In genomic region chr5:36558652-36559051, GRCh38 we compare ENCODE assay signal across 33 cellular contexts. TPM values are rescaled to one million over a fixed set of nuclear protein-coding genes. Genes with fewer than 3 reads are reported as not detected.
"Had no signal": no experiment of that assay in that cellular context is flagged by ENCODE, and none has a peak within 500 bp of the region (broad histone marks: within the 10 kb centered on the region; RNA-seq: fewer than 3 reads in every experiment).

No MANE protein-coding gene starts in this region.

- H3K27me3 Mint-ChIP-seq: activated CD4-positive, alpha-beta T cell treated with anti-CD3 and anti-CD28 coated beads for 36 hours; stimulated activated memory B cell treated with anti-CD40 and anti-IgM and Interleukin-4, amounts not matched to agents 10 μg/mL and 1 μg/mL and 100 μg/mL, for 72 hours; stimulated activated naive CD8-positive, alpha-beta T cell treated with anti-CD3 and anti-CD28 coated beads, Interleukin-15, amount 100 ng/mL, for 72 hours; type B pancreatic cell had no signal

- H3K4me3 Mint-ChIP-seq: activated B cell treated with CpG ODN at 0.5 μM for 24 hours; activated CD4-positive, alpha-beta T cell treated with anti-CD3 and anti-CD28 coated beads for 36 hours; activated naive CD8-positive, alpha-beta T cell; activated T-cell treated with anti-CD3 and anti-CD28 coated beads, Interleukin-2, amount 50 U/mL, for 72 hours; natural killer cell; neural progenitor cell; stimulated activated memory B cell treated with anti-CD40 and anti-IgM and Interleukin-4, amounts not matched to agents 10 μg/mL and 1 μg/mL and 100 μg/mL, for 72 hours; stimulated activated naive CD8-positive, alpha-beta T cell treated with anti-CD3 and anti-CD28 coated beads, Interleukin-15, amount 100 ng/mL, for 72 hours; type B pancreatic cell had no signal

- H3K4me1 Mint-ChIP-seq: activated B cell treated with CpG ODN at 0.5 μM for 24 hours; activated CD4-positive, alpha-beta T cell treated with anti-CD3 and anti-CD28 coated beads for 36 hours; natural killer cell; stimulated activated memory B cell treated with anti-CD40 and anti-IgM and Interleukin-4, amounts not matched to agents 10 μg/mL and 1 μg/mL and 100 μg/mL, for 72 hours; stimulated activated naive CD8-positive, alpha-beta T cell treated with anti-CD3 and anti-CD28 coated beads, Interleukin-15, amount 100 ng/mL, for 72 hours had no signal

- H3K27ac Mint-ChIP-seq: activated B cell treated with CpG ODN at 0.5 μM for 24 hours; activated CD4-positive, alpha-beta T cell treated with anti-CD3 and anti-CD28 coated beads for 36 hours; activated naive CD8-positive, alpha-beta T cell; activated T-cell treated with anti-CD3 and anti-CD28 coated beads, Interleukin-2, amount 50 U/mL, for 72 hours; natural killer cell; neural progenitor cell; stimulated activated memory B cell treated with anti-CD40 and anti-IgM and Interleukin-4, amounts not matched to agents 10 μg/mL and 1 μg/mL and 100 μg/mL, for 72 hours; stimulated activated naive CD8-positive, alpha-beta T cell treated with anti-CD3 and anti-CD28 coated beads, Interleukin-15, amount 100 ng/mL, for 72 hours; type B pancreatic cell had no signal

- H3K36me3 Mint-ChIP-seq: activated naive CD8-positive, alpha-beta T cell; natural killer cell; neural progenitor cell; stimulated activated memory B cell treated with anti-CD40 and anti-IgM and Interleukin-4, amounts not matched to agents 10 μg/mL and 1 μg/mL and 100 μg/mL, for 72 hours; type B pancreatic cell had no signal

- H3K9me3 Mint-ChIP-seq: type B pancreatic cell had no signal

- DNase-seq: activated B cell treated with CpG ODN at 0.5 μM for 24 hours; activated CD4-positive, alpha-beta T cell treated with anti-CD3 and anti-CD28 coated beads for 36 hours; activated CD4-positive, alpha-beta T cell treated with anti-CD3 and anti-CD28 coated beads, Interleukin-2, amount 50 U/mL, for 4 hours; activated effector memory CD4-positive, alpha-beta T cell treated with Interleukin-2 at 50 U/mL for 16 hours; activated naive CD4-positive, alpha-beta T cell treated with Interleukin-2 at 50 U/mL for 16 hours; activated T-cell treated with anti-CD3 and anti-CD28 coated beads for 4 hours; activated T-cell treated with anti-CD3 and anti-CD28 coated beads, Interleukin-2, amount 50 U/mL, for 72 hours; anterior cingulate cortex; dermis blood vessel endothelial cell; effector CD8-positive, alpha-beta T cell; esophagus squamous epithelium; foreskin melanocyte; kidney glomerular epithelial cell; lower lobe of right lung; mesenchymal stem cell; natural killer cell; occipital lobe; stimulated activated CD4-positive, alpha-beta T cell treated with anti-CD3 and anti-CD28 coated beads, Interleukin-1b, Interleukin-23, amount 100 ng/mL, for 48 hours; stimulated activated CD4-positive, alpha-beta T cell treated with anti-CD3 and anti-CD28 coated beads, Interleukin-4, amount 100 ng/mL, for 4 hours; stimulated activated CD8-positive, alpha-beta memory T cell treated with anti-CD3 and anti-CD28 coated beads, Interleukin-4, amount 100 ng/mL, for 48 hours; stimulated activated naive CD8-positive, alpha-beta T cell treated with anti-CD3 and anti-CD28 coated beads, Interleukin-15, amount 100 ng/mL, for 72 hours; substantia nigra; T-helper 9 cell; uterus had no signal

- FAIRE-seq: bronchial epithelial cell, colon, endometrium had no signal

RNA-seq across cellular contexts. Expression of gene SLC1A3, which starts 47.8 kb away (rescaled TPM):
- total RNA-seq: glomerular endothelial cell, pulmonary artery endothelial cell had no signal
